In genomic region chr4:17912011-17912410, GRCh38 we compare ENCODE assay signal across 25 cellular contexts.
DNase-seq lines count a peak whose midpoint lies in the region; ATAC-seq, FAIRE-seq and TF ChIP-seq lines count a peak whose summit lies in the region.
"Had no signal": no experiment of that assay in that cellular context is flagged by ENCODE, and none has a peak within 500 bp of the region (broad histone marks: within the 10 kb centered on the region; RNA-seq: fewer than 3 reads in every experiment).

No MANE protein-coding gene starts in this region.

- H3K9me3 ChIP-seq in right cardiac atrium (ENCODE audit: control insufficient read depth, low read length) (no peaks in the 10 kb centered on the region), heart right ventricle (no peaks in the 10 kb centered on the region)
- H3K9me3 ChIP-seq in CD4-positive, alpha-beta memory T cell (ENCODE audit: control insufficient read depth in 1 of 2, low read length in 2 of 2) = no peaks in the 10 kb centered on the region
- H3K9me3 ChIP-seq: Caco-2, HAP-1 had no signal

- intact Hi-C loops in right cardiac atrium (cut with DNase I) = no loop called here
- intact Hi-C loops in heart right ventricle (cut with DNase I) = loop anchor here in 1 of 10 donors (5.0 kb wide), 1 partner anchor 670 kb away; no protein-coding TSS in a partner anchor
- intact Hi-C loops in CD4-positive, alpha-beta memory T cell (cut with micrococcal nuclease) = no loop called here

- 88% methylated on average over 9 of the region's 9 CpGs for WGBS in right cardiac atrium
- 91 to 95% methylated on average over 9 of the region's 9 CpGs for WGBS in heart right ventricle, 2 donors

- ATAC-seq in right cardiac atrium (no peak), heart right ventricle (no peak)
- ATAC-seq: HepG2 had no signal

- H3K27me3 ChIP-seq in right cardiac atrium (ENCODE audit: control insufficient read depth, insufficient read depth) (no peaks in the 10 kb centered on the region), heart right ventricle (no peaks in the 10 kb centered on the region)
- H3K27me3 ChIP-seq in CD4-positive, alpha-beta memory T cell (ENCODE audit: insufficient read depth, low read length) = no peaks in the 10 kb centered on the region

- POLR2A ChIA-PET in CD4-positive, alpha-beta memory T cell (lab: Charles Lee; ENCODE audit: partially characterized antibody) = no interaction called here

- no peak for TF ChIP-seq CTCF in heart right ventricle (IDR thresholded peaks at IDR 0.05)
- TF ChIP-seq CTCF in progenitor cell of endocrine pancreas (IDR thresholded peaks at IDR 0.05; ENCODE audit: unreplicated experiment) = no peak

- H3K36me3 Mint-ChIP-seq in progenitor cell of endocrine pancreas (ENCODE audit: insufficient read depth) = peaks cover 26% of the 10 kb centered on the region
- peaks cover 5 to 39% of the 10 kb centered on the region in 2 donors for H3K36me3 Mint-ChIP-seq in CD4-positive, alpha-beta memory T cell

- H3K36me3 ChIP-seq in heart right ventricle = peaks cover 0 to 8% (median 0%) of the 10 kb centered on the region in 9 donors
- H3K36me3 ChIP-seq in CD4-positive, alpha-beta memory T cell (ENCODE audit: insufficient read depth, low read length) = no peaks in the 10 kb centered on the region
- H3K36me3 ChIP-seq: HAP-1 had no signal

- H3K27me3 Mint-ChIP-seq in progenitor cell of endocrine pancreas = no peaks in the 10 kb centered on the region
- H3K27me3 Mint-ChIP-seq in CD4-positive, alpha-beta memory T cell = no peaks in the 10 kb centered on the region
- H3K27me3 Mint-ChIP-seq: B cell; CD4-positive, CD25-positive, alpha-beta regulatory T cell; IgD-negative memory B cell had no signal

- CTCF ChIA-PET in CD4-positive, alpha-beta memory T cell (lab: Charles Lee; ENCODE audit: partially characterized antibody) = no interaction called here

- H3K4me1 Mint-ChIP-seq in progenitor cell of endocrine pancreas (ENCODE audit: low read depth) = no peaks in the 10 kb centered on the region
- peaks cover 0 to 1% (median under 1%) of the 10 kb centered on the region in 4 donors for H3K4me1 Mint-ChIP-seq in CD4-positive, alpha-beta memory T cell
- H3K4me1 Mint-ChIP-seq: B cell had no signal

- peak overlapping the region; percentile 16 for H3K27ac Mint-ChIP-seq in progenitor cell of endocrine pancreas
- no peak overlapping the region for H3K27ac Mint-ChIP-seq in CD4-positive, alpha-beta memory T cell
- H3K27ac Mint-ChIP-seq: B cell; CD4-positive, CD25-positive, alpha-beta regulatory T cell; IgD-negative memory B cell had no signal

- no peak overlapping the region for H3K4me3 ChIP-seq in right cardiac atrium (ENCODE audit: low read length)
- no peak overlapping the region for H3K4me3 ChIP-seq in heart right ventricle
- no peak overlapping the region for H3K4me3 ChIP-seq in CD4-positive, alpha-beta memory T cell (ENCODE audit: low read length in 2 of 2)
- H3K4me3 ChIP-seq: GM23248, HAP-1 had no signal

- peaks cover 2% of the 10 kb centered on the region for H3K9me3 Mint-ChIP-seq in progenitor cell of endocrine pancreas (ENCODE audit: low read depth)
- H3K9me3 Mint-ChIP-seq in CD4-positive, alpha-beta memory T cell = no peaks in the 10 kb centered on the region
- H3K9me3 Mint-ChIP-seq: CD4-positive, CD25-positive, alpha-beta regulatory T cell; IgD-negative memory B cell had no signal

- DNase-seq in right cardiac atrium = peak in 2 of 3 donors; percentile 38 to 39
- DNase-seq in heart right ventricle = no peak
- DNase-seq in NCI-H2029 treated with DMSO at 0.1 percent for 48 hours (lab: John Stamatoyannopoulos, UW) = peak; percentile 7
- DNase-seq in progenitor cell of endocrine pancreas (ENCODE audit: low spot score, unreplicated experiment) = no peak
- DNase-seq in urothelium cell line (ENCODE audit: low spot score) = peak; percentile 0
- no peak for DNase-seq in CD4-positive, alpha-beta memory T cell
- no peak for DNase-seq in cerebellar nuclear complex (lab: John Stamatoyannopoulos, UW)
- no peak for DNase-seq in AG08396 (ENCODE audit: low spot score)
- DNase-seq: ACHN; C1 segment of cervical spinal cord; Caco-2; CD4-positive, CD25-positive, alpha-beta regulatory T cell; DMS153; DMS79; GDM1; GM23248; KBM-7 had no signal

- H3K4me3 Mint-ChIP-seq in progenitor cell of endocrine pancreas (ENCODE audit: low read depth) = no peak overlapping the region
- H3K4me3 Mint-ChIP-seq in CD4-positive, alpha-beta memory T cell = no peak overlapping the region
- H3K4me3 Mint-ChIP-seq: B cell; CD4-positive, CD25-positive, alpha-beta regulatory T cell; IgD-negative memory B cell had no signal

- no peak overlapping the region for H3K27ac ChIP-seq in right cardiac atrium (ENCODE audit: low read length)
- no peak overlapping the region for H3K27ac ChIP-seq in heart right ventricle
- no peak overlapping the region for H3K27ac ChIP-seq in CD4-positive, alpha-beta memory T cell (ENCODE audit: low read depth, low read length)
- H3K27ac ChIP-seq: GM23248 had no signal

- FAIRE-seq in urothelium cell line (lab: Jason Lieb, UNC) = no peak
- FAIRE-seq: A204.1, D721Med, GM12892, GM18507, HepG2 had no signal

- H3K4me1 ChIP-seq in right cardiac atrium (ENCODE audit: control insufficient read depth, insufficient read depth, low read length) (no peaks in the 10 kb centered on the region), heart right ventricle (no peaks in the 10 kb centered on the region)
- H3K4me1 ChIP-seq in CD4-positive, alpha-beta memory T cell (ENCODE audit: insufficient read depth, low read length) = no peaks in the 10 kb centered on the region
- H3K4me1 ChIP-seq: Caco-2, HAP-1 had no signal

Comparison
In these comparisons a context has a peak if more than half of its experiments do, and no peak if none do; other contexts are left out.
1. DNase-seq: peak in right cardiac atrium (2 of 3), NCI-H2029 treated with DMSO at 0.1 percent for 48 hours (single experiment) and urothelium cell line (single experiment); none in heart right ventricle (0 of 2), progenitor cell of endocrine pancreas (single experiment), CD4-positive, alpha-beta memory T cell (0 of 5), cerebellar nuclear complex (0 of 2) and AG08396 (single experiment).